In genomic region chr1:153362187-153362586, GRCh38 we compare ENCODE assay signal across 28 cellular contexts. TPM values are rescaled to one million over a fixed set of nuclear protein-coding genes. Genes with fewer than 3 reads are reported as not detected.
"Had no signal": no experiment of that assay in that cellular context is flagged by ENCODE, and none has a peak within 500 bp of the region (broad histone marks: within the 10 kb centered on the region; RNA-seq: fewer than 3 reads in every experiment).

No MANE protein-coding gene starts in this region.

- H3K36me3 Mint-ChIP-seq: activated naive CD8-positive, alpha-beta T cell treated with anti-CD3 and anti-CD28 coated beads, Interleukin-2, amount 10 ng/mL, durations not matched to agents 7 days and 5 days; natural killer cell treated with Interleukin-12 subunit alpha and Interleukin-12 subunit beta and Interleukin-15 and Interleukin-18, amount 100 ng/mL, for 72 hours; stimulated activated effector memory CD8-positive, alpha-beta T cell treated with anti-CD3 and anti-CD28 coated beads, Interleukin-12 subunit alpha, Interleukin-12 subunit beta, amount 100 ng/mL, for 72 hours had no signal

- H3K27me3 ChIP-seq: breast epithelium, right lobe of liver, vagina had no signal

- DNase-seq: activated B cell treated with CpG ODN at 0.5 μM for 24 hours; activated CD4-positive, alpha-beta T cell treated with anti-CD3 and anti-CD28 coated beads for 36 hours; activated CD4-positive, alpha-beta T cell treated with anti-CD3 and anti-CD28 coated beads, Interleukin-2, amount 50 U/mL, for 48 hours; activated effector memory CD4-positive, alpha-beta T cell treated with Interleukin-2 at 50 U/mL for 16 hours; activated naive CD4-positive, alpha-beta T cell treated with anti-CD3 and anti-CD28 coated beads for 36 hours; activated naive CD8-positive, alpha-beta T cell treated with anti-CD3 and anti-CD28 coated beads, Interleukin-2, amount 10 ng/mL, durations not matched to agents 7 days and 5 days; activated T-cell treated with anti-CD3 and anti-CD28 coated beads, Interleukin-2, amount 50 U/mL, for 72 hours; amniotic stem cell; cortex of kidney; foreskin keratinocyte; stimulated activated CD4-positive, alpha-beta T cell treated with anti-CD3 and anti-CD28 coated beads, Interleukin-2, amount 100 ng/mL, for 24 hours; stimulated activated naive CD8-positive, alpha-beta T cell treated with anti-CD3 and anti-CD28 coated beads, Interleukin-15, amount 100 ng/mL, for 72 hours; T-helper 9 cell; trophoblast cell had no signal

- H3K9me3 Mint-ChIP-seq: activated B cell treated with CpG ODN at 0.5 μM for 24 hours; activated naive CD4-positive, alpha-beta T cell treated with anti-CD3 and anti-CD28 coated beads for 36 hours; activated naive CD8-positive, alpha-beta T cell treated with anti-CD3 and anti-CD28 coated beads, Interleukin-2, amount 10 ng/mL, durations not matched to agents 7 days and 5 days; activated T-cell treated with anti-CD3 and anti-CD28 coated beads, Interleukin-2, amount 50 U/mL, for 72 hours; natural killer cell treated with Interleukin-12 subunit alpha and Interleukin-12 subunit beta and Interleukin-15 and Interleukin-18, amount 100 ng/mL, for 72 hours; stimulated activated effector memory CD8-positive, alpha-beta T cell treated with anti-CD3 and anti-CD28 coated beads, Interleukin-12 subunit alpha, Interleukin-12 subunit beta, amount 100 ng/mL, for 72 hours; stimulated activated naive CD8-positive, alpha-beta T cell treated with anti-CD3 and anti-CD28 coated beads, Interleukin-15, amount 100 ng/mL, for 72 hours had no signal

- ATAC-seq: activated CD4-positive, alpha-beta T cell treated with anti-CD3 and anti-CD28 coated beads for 36 hours; activated T-cell treated with anti-CD3 and anti-CD28 coated beads, Interleukin-2, amount 50 U/mL, for 72 hours; foreskin keratinocyte; natural killer cell treated with Interleukin-12 subunit alpha and Interleukin-12 subunit beta and Interleukin-15 and Interleukin-18, amount 100 ng/mL, for 72 hours; right lobe of liver; stimulated activated naive CD8-positive, alpha-beta T cell treated with anti-CD3 and anti-CD28 coated beads, Interleukin-15, amount 100 ng/mL, for 72 hours had no signal

- H3K4me1 ChIP-seq: parathyroid adenoma had no signal

- H3K9me3 ChIP-seq: breast epithelium, right lobe of liver, vagina had no signal

- H3K4me3 ChIP-seq: breast epithelium, hepatocyte, right lobe of liver, skin epidermis, vagina had no signal

- H3K27ac Mint-ChIP-seq: activated B cell treated with CpG ODN at 0.5 μM for 24 hours; activated CD4-positive, alpha-beta T cell treated with anti-CD3 and anti-CD28 coated beads for 36 hours; activated naive CD4-positive, alpha-beta T cell treated with anti-CD3 and anti-CD28 coated beads for 36 hours; activated naive CD8-positive, alpha-beta T cell treated with anti-CD3 and anti-CD28 coated beads, Interleukin-2, amount 10 ng/mL, durations not matched to agents 7 days and 5 days; activated T-cell treated with anti-CD3 and anti-CD28 coated beads, Interleukin-2, amount 50 U/mL, for 72 hours; natural killer cell treated with Interleukin-12 subunit alpha and Interleukin-12 subunit beta and Interleukin-15 and Interleukin-18, amount 100 ng/mL, for 72 hours; stimulated activated effector memory CD8-positive, alpha-beta T cell treated with anti-CD3 and anti-CD28 coated beads, Interleukin-12 subunit alpha, Interleukin-12 subunit beta, amount 100 ng/mL, for 72 hours; stimulated activated naive CD8-positive, alpha-beta T cell treated with anti-CD3 and anti-CD28 coated beads, Interleukin-15, amount 100 ng/mL, for 72 hours had no signal

- H3K27ac ChIP-seq: breast epithelium, foreskin keratinocyte, hepatocyte, parathyroid adenoma, right lobe of liver, vagina had no signal

- H3K27me3 Mint-ChIP-seq: stimulated activated naive CD8-positive, alpha-beta T cell treated with anti-CD3 and anti-CD28 coated beads, Interleukin-15, amount 100 ng/mL, for 72 hours had no signal

- H3K36me3 ChIP-seq: breast epithelium, right lobe of liver, vagina had no signal

- H3K4me3 Mint-ChIP-seq: activated B cell treated with CpG ODN at 0.5 μM for 24 hours; activated CD4-positive, alpha-beta T cell treated with anti-CD3 and anti-CD28 coated beads for 36 hours; activated naive CD4-positive, alpha-beta T cell treated with anti-CD3 and anti-CD28 coated beads for 36 hours; activated naive CD8-positive, alpha-beta T cell treated with anti-CD3 and anti-CD28 coated beads, Interleukin-2, amount 10 ng/mL, durations not matched to agents 7 days and 5 days; activated T-cell treated with anti-CD3 and anti-CD28 coated beads, Interleukin-2, amount 50 U/mL, for 72 hours; natural killer cell treated with Interleukin-12 subunit alpha and Interleukin-12 subunit beta and Interleukin-15 and Interleukin-18, amount 100 ng/mL, for 72 hours; stimulated activated effector memory CD8-positive, alpha-beta T cell treated with anti-CD3 and anti-CD28 coated beads, Interleukin-12 subunit alpha, Interleukin-12 subunit beta, amount 100 ng/mL, for 72 hours; stimulated activated naive CD8-positive, alpha-beta T cell treated with anti-CD3 and anti-CD28 coated beads, Interleukin-15, amount 100 ng/mL, for 72 hours had no signal

RNA-seq across cellular contexts. Expression of gene S100A9, which starts 4.5 kb away (rescaled TPM):
- total RNA-seq: activated CD4-positive, alpha-beta T cell treated with anti-CD3 and anti-CD28 coated beads for 36 hours; activated CD8-positive, alpha-beta memory T cell treated with anti-CD3 and anti-CD28 coated beads for 36 hours; activated T-cell treated with anti-CD3 and anti-CD28 coated beads, Interleukin-2, amount 50 U/mL, for 72 hours; glomerular endothelial cell had no signal

RNA-seq across cellular contexts. Expression of gene S100A12, which starts 13.2 kb away (rescaled TPM):
- total RNA-seq: activated B cell treated with CpG ODN at 0.5 μM for 24 hours; activated CD4-positive, alpha-beta T cell treated with anti-CD3 and anti-CD28 coated beads for 36 hours; activated CD8-positive, alpha-beta memory T cell treated with anti-CD3 and anti-CD28 coated beads for 36 hours; activated naive CD4-positive, alpha-beta T cell treated with anti-CD3 and anti-CD28 coated beads for 36 hours; activated naive CD8-positive, alpha-beta T cell treated with anti-CD3 and anti-CD28 coated beads, Interleukin-2, amount 10 ng/mL, durations not matched to agents 7 days and 5 days; activated T-cell treated with anti-CD3 and anti-CD28 coated beads, Interleukin-2, amount 50 U/mL, for 72 hours; epithelial cell of proximal tubule; foreskin keratinocyte; glomerular endothelial cell; hepatocyte; natural killer cell treated with Interleukin-12 subunit alpha and Interleukin-12 subunit beta and Interleukin-15 and Interleukin-18, amount 100 ng/mL, for 72 hours; pulmonary artery endothelial cell; T-helper 1 cell treated with Interleukin-12 subunit alpha and Interleukin-12 subunit beta and Interleukin-4 antibody, amounts not matched to agents 30 ng/mL and 1 ng/mL, for 36 hours had no signal
- polyA plus RNA-seq: foreskin keratinocyte, hepatocyte had no signal

RNA-seq across cellular contexts. Expression of gene PGLYRP4, which starts 13.5 kb away (rescaled TPM):
- total RNA-seq: activated B cell treated with CpG ODN at 0.5 μM for 24 hours; activated CD8-positive, alpha-beta memory T cell treated with anti-CD3 and anti-CD28 coated beads for 36 hours; activated naive CD4-positive, alpha-beta T cell treated with anti-CD3 and anti-CD28 coated beads for 36 hours; activated naive CD8-positive, alpha-beta T cell treated with anti-CD3 and anti-CD28 coated beads, Interleukin-2, amount 10 ng/mL, durations not matched to agents 7 days and 5 days; breast epithelium; epithelial cell of proximal tubule; glomerular endothelial cell; hepatocyte; liver; natural killer cell treated with Interleukin-12 subunit alpha and Interleukin-12 subunit beta and Interleukin-15 and Interleukin-18, amount 100 ng/mL, for 72 hours; pulmonary artery endothelial cell; right lobe of liver; T-helper 1 cell treated with Interleukin-12 subunit alpha and Interleukin-12 subunit beta and Interleukin-4 antibody, amounts not matched to agents 30 ng/mL and 1 ng/mL, for 36 hours had no signal
- polyA plus RNA-seq: hepatocyte, liver had no signal

RNA-seq across cellular contexts. Expression of gene S100A8, which starts 28.7 kb away (rescaled TPM):
- total RNA-seq: activated B cell treated with CpG ODN at 0.5 μM for 24 hours; activated CD4-positive, alpha-beta T cell treated with anti-CD3 and anti-CD28 coated beads for 36 hours; activated CD8-positive, alpha-beta memory T cell treated with anti-CD3 and anti-CD28 coated beads for 36 hours; activated naive CD4-positive, alpha-beta T cell treated with anti-CD3 and anti-CD28 coated beads for 36 hours; activated T-cell treated with anti-CD3 and anti-CD28 coated beads, Interleukin-2, amount 50 U/mL, for 72 hours; epithelial cell of proximal tubule; glomerular endothelial cell; pulmonary artery endothelial cell; T-helper 1 cell treated with Interleukin-12 subunit alpha and Interleukin-12 subunit beta and Interleukin-4 antibody, amounts not matched to agents 30 ng/mL and 1 ng/mL, for 36 hours had no signal

RNA-seq across cellular contexts. Expression of gene PGLYRP3, which starts 49.4 kb away (rescaled TPM):
- total RNA-seq: activated B cell treated with CpG ODN at 0.5 μM for 24 hours; activated CD4-positive, alpha-beta T cell treated with anti-CD3 and anti-CD28 coated beads for 36 hours; activated CD8-positive, alpha-beta memory T cell treated with anti-CD3 and anti-CD28 coated beads for 36 hours; activated naive CD4-positive, alpha-beta T cell treated with anti-CD3 and anti-CD28 coated beads for 36 hours; activated naive CD8-positive, alpha-beta T cell treated with anti-CD3 and anti-CD28 coated beads, Interleukin-2, amount 10 ng/mL, durations not matched to agents 7 days and 5 days; activated T-cell treated with anti-CD3 and anti-CD28 coated beads, Interleukin-2, amount 50 U/mL, for 72 hours; breast epithelium; epithelial cell of proximal tubule; foreskin keratinocyte; glomerular endothelial cell; hepatocyte; liver; natural killer cell treated with Interleukin-12 subunit alpha and Interleukin-12 subunit beta and Interleukin-15 and Interleukin-18, amount 100 ng/mL, for 72 hours; pulmonary artery endothelial cell; right lobe of liver; T-helper 1 cell treated with Interleukin-12 subunit alpha and Interleukin-12 subunit beta and Interleukin-4 antibody, amounts not matched to agents 30 ng/mL and 1 ng/mL, for 36 hours had no signal
- polyA plus RNA-seq: hepatocyte, liver had no signal
